36 cellular contexts compared by ENCODE assay signal in genomic region chr15:33476076-33476475, GRCh38.
"Had no signal": no experiment of that assay in that cellular context is flagged by ENCODE, and none has a peak within 500 bp of the region (broad histone marks: within the 10 kb centered on the region; RNA-seq: fewer than 3 reads in every experiment).

No MANE protein-coding gene starts in this region.

- H3K4me1 Mint-ChIP-seq: activated B cell treated with CpG ODN at 0.5 μM for 24 hours; activated CD4-positive, alpha-beta T cell treated with anti-CD3 and anti-CD28 coated beads, Interleukin-2, amount 10 ng/mL, durations not matched to agents 24 days and 14 days; activated naive CD8-positive, alpha-beta T cell treated with anti-CD3 and anti-CD28 coated beads for 36 hours; activated T-helper 17 cell treated with anti-CD3 and anti-CD28 coated beads, Interleukin-2, amount 50 U/mL, for 72 hours had no signal

- H3K27ac ChIP-seq: adrenal gland, body of pancreas, brain microvascular endothelial cell, VCaP had no signal

- DNase-seq: activated B cell treated with CpG ODN at 0.5 μM for 24 hours; activated CD4-positive, alpha-beta memory T cell treated with anti-CD3 and anti-CD28 coated beads for 36 hours; activated CD4-positive, alpha-beta T cell treated with anti-CD3 and anti-CD28 coated beads for 4 hours; activated CD4-positive, alpha-beta T cell treated with anti-CD3 and anti-CD28 coated beads, Interleukin-2, amount 10 ng/mL, durations not matched to agents 24 days and 14 days; activated CD4-positive, alpha-beta T cell treated with anti-CD3 and anti-CD28 coated beads, Interleukin-2, amount 50 U/mL, for 1 hour; activated CD4-positive, alpha-beta T cell treated with anti-CD3 and anti-CD28 coated beads, Interleukin-2, amount 50 U/mL, for 4 hours; activated CD4-positive, CD25-positive, alpha-beta regulatory T cell treated with anti-CD3 and anti-CD28 coated beads, Interleukin-2, amount 50 U/mL, for 72 hours; activated CD8-positive, alpha-beta memory T cell treated with anti-CD3 and anti-CD28 coated beads, Interleukin-2, amount 50 U/mL, for 4 hours; activated CD8-positive, alpha-beta T cell treated with anti-CD3 and anti-CD28 coated beads for 36 hours; activated effector memory CD4-positive, alpha-beta T cell treated with anti-CD3 and anti-CD28 coated beads, Interleukin-2, amount 50 U/mL, for 16 hours; activated gamma-delta T cell treated with Interleukin-2 at 50 U/mL for 16 hours; activated naive CD4-positive, alpha-beta T cell; activated naive CD4-positive, alpha-beta T cell treated with anti-CD3 and anti-CD28 coated beads for 36 hours; activated naive CD4-positive, alpha-beta T cell treated with anti-CD3 and anti-CD28 coated beads, Interleukin-2, amount 50 U/mL, for 16 hours; activated naive CD8-positive, alpha-beta T cell treated with anti-CD3 and anti-CD28 coated beads for 36 hours; activated T-cell treated with anti-CD3 and anti-CD28 coated beads for 4 hours; activated T-cell treated with anti-CD3 and anti-CD28 coated beads, Interleukin-2, amount 50 U/mL, for 1 hour; activated T-cell treated with anti-CD3 and anti-CD28 coated beads, Interleukin-2, amount 50 U/mL, for 4 hours; activated T-cell treated with anti-CD3 and anti-CD28 coated beads, Interleukin-2, amount 50 U/mL, for 72 hours; adrenal gland; amniotic stem cell; aorta; body of pancreas; brain microvascular endothelial cell; central memory CD4-positive, alpha-beta T cell; T-helper 1 cell; T-helper 2 cell; T-helper 9 cell had no signal

- H3K36me3 Mint-ChIP-seq: activated CD4-positive, alpha-beta memory T cell treated with anti-CD3 and anti-CD28 coated beads for 36 hours; activated naive CD4-positive, alpha-beta T cell treated with anti-CD3 and anti-CD28 coated beads, Interleukin-2, amount 50 U/mL, for 72 hours; activated naive CD8-positive, alpha-beta T cell treated with anti-CD3 and anti-CD28 coated beads for 36 hours had no signal

- H3K4me1 ChIP-seq: adrenal gland, body of pancreas had no signal

- H3K9me3 Mint-ChIP-seq: activated CD4-positive, alpha-beta memory T cell treated with anti-CD3 and anti-CD28 coated beads for 36 hours; activated CD4-positive, alpha-beta T cell treated with anti-CD3 and anti-CD28 coated beads, Interleukin-2, amount 10 ng/mL, durations not matched to agents 24 days and 14 days; activated naive CD4-positive, alpha-beta T cell treated with anti-CD3 and anti-CD28 coated beads, Interleukin-2, amount 50 U/mL, for 72 hours; activated T-cell treated with anti-CD3 and anti-CD28 coated beads, Interleukin-2, amount 50 U/mL, for 72 hours; activated T-helper 1 cell treated with anti-CD3 and anti-CD28 coated beads, Interleukin-12 subunit alpha, Interleukin-12 subunit beta, Interleukin-2, Interleukin-4 antibody, amounts not matched to agents 30 ng/mL and 10 ng/mL and 1 ng/mL, durations not matched to agents 14 hours and 24 hours and 36 hours; activated T-helper 17 cell treated with anti-CD3 and anti-CD28 coated beads, Interleukin-2, amount 50 U/mL, for 72 hours; T-helper 1 cell treated with Interleukin-12 subunit alpha and Interleukin-12 subunit beta and Interleukin-4 antibody, amounts not matched to agents 30 μg/mL and 1 μg/mL, for 36 hours; T-helper 2 cell treated with Interferon-gamma antibody and Interleukin-4, amounts not matched to agents 5 μg/mL and 100 μg/mL, for 36 hours had no signal

- H3K27me3 Mint-ChIP-seq: activated CD4-positive, alpha-beta memory T cell treated with anti-CD3 and anti-CD28 coated beads for 36 hours; activated CD4-positive, alpha-beta T cell treated with anti-CD3 and anti-CD28 coated beads, Interleukin-2, amount 10 ng/mL, durations not matched to agents 24 days and 14 days had no signal

- H3K27ac Mint-ChIP-seq: activated B cell treated with CpG ODN at 0.5 μM for 24 hours; activated CD4-positive, alpha-beta memory T cell treated with anti-CD3 and anti-CD28 coated beads for 36 hours; activated CD4-positive, alpha-beta T cell treated with anti-CD3 and anti-CD28 coated beads, Interleukin-2, amount 10 ng/mL, durations not matched to agents 24 days and 14 days; activated CD8-positive, alpha-beta T cell treated with anti-CD3 and anti-CD28 coated beads for 36 hours; activated naive CD4-positive, alpha-beta T cell treated with anti-CD3 and anti-CD28 coated beads for 36 hours; activated naive CD4-positive, alpha-beta T cell treated with anti-CD3 and anti-CD28 coated beads, Interleukin-2, amount 50 U/mL, for 72 hours; activated naive CD8-positive, alpha-beta T cell treated with anti-CD3 and anti-CD28 coated beads for 36 hours; activated T-cell treated with anti-CD3 and anti-CD28 coated beads, Interleukin-2, amount 50 U/mL, for 72 hours; activated T-helper 1 cell treated with anti-CD3 and anti-CD28 coated beads, Interleukin-12 subunit alpha, Interleukin-12 subunit beta, Interleukin-2, Interleukin-4 antibody, amounts not matched to agents 30 ng/mL and 10 ng/mL and 1 ng/mL, durations not matched to agents 14 hours and 24 hours and 36 hours; activated T-helper 17 cell treated with anti-CD3 and anti-CD28 coated beads, Interleukin-2, amount 50 U/mL, for 72 hours; T-helper 1 cell treated with Interleukin-12 subunit alpha and Interleukin-12 subunit beta and Interleukin-4 antibody, amounts not matched to agents 30 μg/mL and 1 μg/mL, for 36 hours; T-helper 2 cell treated with Interferon-gamma antibody and Interleukin-4, amounts not matched to agents 5 μg/mL and 100 μg/mL, for 36 hours had no signal

- FAIRE-seq: astrocyte, TTC549 had no signal

- H3K9me3 ChIP-seq: adrenal gland, body of pancreas had no signal

- H3K36me3 ChIP-seq: adrenal gland, brain microvascular endothelial cell had no signal

- H3K27me3 ChIP-seq: adrenal gland, body of pancreas, brain microvascular endothelial cell had no signal

- H3K4me3 ChIP-seq: adrenal gland, body of pancreas had no signal

- H3K4me3 Mint-ChIP-seq: activated B cell treated with CpG ODN at 0.5 μM for 24 hours; activated CD4-positive, alpha-beta memory T cell treated with anti-CD3 and anti-CD28 coated beads for 36 hours; activated CD4-positive, alpha-beta T cell treated with anti-CD3 and anti-CD28 coated beads, Interleukin-2, amount 10 ng/mL, durations not matched to agents 24 days and 14 days; activated CD8-positive, alpha-beta T cell treated with anti-CD3 and anti-CD28 coated beads for 36 hours; activated naive CD4-positive, alpha-beta T cell treated with anti-CD3 and anti-CD28 coated beads for 36 hours; activated naive CD8-positive, alpha-beta T cell treated with anti-CD3 and anti-CD28 coated beads for 36 hours; activated T-cell treated with anti-CD3 and anti-CD28 coated beads, Interleukin-2, amount 50 U/mL, for 4 hours; activated T-cell treated with anti-CD3 and anti-CD28 coated beads, Interleukin-2, amount 50 U/mL, for 72 hours; activated T-helper 1 cell treated with anti-CD3 and anti-CD28 coated beads, Interleukin-12 subunit alpha, Interleukin-12 subunit beta, Interleukin-2, Interleukin-4 antibody, amounts not matched to agents 30 ng/mL and 10 ng/mL and 1 ng/mL, durations not matched to agents 14 hours and 24 hours and 36 hours; activated T-helper 17 cell treated with anti-CD3 and anti-CD28 coated beads, Interleukin-2, amount 50 U/mL, for 72 hours; T-helper 1 cell treated with Interleukin-12 subunit alpha and Interleukin-12 subunit beta and Interleukin-4 antibody, amounts not matched to agents 30 μg/mL and 1 μg/mL, for 36 hours; T-helper 2 cell treated with Interferon-gamma antibody and Interleukin-4, amounts not matched to agents 5 μg/mL and 100 μg/mL, for 36 hours had no signal

- ATAC-seq: activated CD8-positive, alpha-beta T cell treated with anti-CD3 and anti-CD28 coated beads for 36 hours; activated naive CD4-positive, alpha-beta T cell treated with anti-CD3 and anti-CD28 coated beads, Interleukin-2, amount 50 U/mL, for 72 hours; activated T-cell treated with anti-CD3 and anti-CD28 coated beads, Interleukin-2, amount 50 U/mL, for 4 hours; activated T-cell treated with anti-CD3 and anti-CD28 coated beads, Interleukin-2, amount 50 U/mL, for 72 hours; activated T-helper 17 cell treated with anti-CD3 and anti-CD28 coated beads, Interleukin-2, amount 50 U/mL, for 72 hours; body of pancreas had no signal
